In the genomic region with DNA sequence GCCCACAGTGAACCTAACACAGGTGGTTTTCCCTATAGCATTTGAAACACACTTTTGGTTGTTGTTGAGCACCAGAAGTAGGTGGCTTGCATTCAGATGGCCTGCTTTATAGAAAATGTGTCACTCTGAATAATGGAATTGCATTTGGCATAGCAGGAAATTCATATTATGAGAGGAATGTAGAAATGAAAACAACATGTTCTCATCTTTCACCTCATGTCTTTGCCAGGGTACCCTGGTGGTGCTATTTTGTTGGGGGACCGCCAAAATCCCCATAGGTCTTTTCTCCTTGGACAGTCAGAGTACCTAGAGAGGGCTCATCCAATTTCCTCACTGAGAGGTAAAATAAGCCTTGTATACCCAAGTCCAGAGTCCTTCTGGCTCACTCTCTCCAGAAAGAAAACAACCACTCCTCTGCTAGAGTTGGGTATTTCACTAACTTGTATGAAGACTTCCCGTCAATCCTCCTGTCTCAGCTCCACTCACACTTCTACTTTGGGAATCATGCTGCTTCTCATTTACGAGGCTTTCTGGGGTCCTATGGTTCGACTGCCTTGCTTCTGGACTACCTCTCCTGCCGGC, we compare ENCODE assay signal across 12 cellular contexts.
A peak's percentile ranks its signal among the peaks of the same experiment; 100 is the strongest.
DNase-seq lines count a peak whose midpoint lies in the region; ATAC-seq and TF ChIP-seq lines count a peak whose summit lies in the region.
"Had no signal": no experiment of that assay in that cellular context is flagged by ENCODE, and none has a peak within 500 bp of the region (broad histone marks: within the 10 kb centered on the region; RNA-seq: fewer than 3 reads in every experiment).

No MANE protein-coding gene starts in this region.

- no peaks in the 10 kb centered on the region for H3K27me3 Mint-ChIP-seq in GM23338 (ENCODE audit: insufficient read depth, low read depth, poor library complexity)
- no peaks in the 10 kb centered on the region for H3K27me3 Mint-ChIP-seq in activated T-helper 17 cell treated with anti-CD3 and anti-CD28 coated beads, Interleukin-2, amount 50 U/mL, for 72 hours

- no peaks in the 10 kb centered on the region for H3K36me3 ChIP-seq in GM23338 (ENCODE audit: insufficient read depth)
- no peaks in the 10 kb centered on the region for H3K36me3 ChIP-seq in subcutaneous abdominal adipose tissue (ENCODE audit: control insufficient read depth in 5 of 5, insufficient read depth in 5 of 5, low read length in 5 of 5)

- ATAC-seq in GM23338 (no peak), HG02798 (IDR thresholded peaks at IDR 0.05; ENCODE audit: poor library complexity, unreplicated experiment) (no peak), GM19452 (IDR thresholded peaks at IDR 0.05; ENCODE audit: unreplicated experiment) (no peak)
- no peak for ATAC-seq in activated T-helper 17 cell treated with anti-CD3 and anti-CD28 coated beads, Interleukin-2, amount 50 U/mL, for 72 hours (replicated peaks)

- peak overlapping the region; percentile 6; the same call in 1 of the 2 replicates for H3K27ac Mint-ChIP-seq in GM23338
- peak overlapping the region; percentile 5 for H3K27ac Mint-ChIP-seq in activated T-helper 17 cell treated with anti-CD3 and anti-CD28 coated beads, Interleukin-2, amount 50 U/mL, for 72 hours

- no peaks in the 10 kb centered on the region for H3K9me2 ChIP-seq in GM23338 (ENCODE audit: insufficient read depth)

- peaks cover 11% of the 10 kb centered on the region; the same call in 1 of the 2 replicates for H3K79me2 ChIP-seq in GM23338 (replicated peaks; ENCODE audit: insufficient read depth)

- no peak overlapping the region for H3K4me3 ChIP-seq in GM23338
- H3K4me3 ChIP-seq in subcutaneous abdominal adipose tissue (ENCODE audit: low read depth in 1 of 5, low read length in 5 of 5) = no peak overlapping the region

- no peak for TF ChIP-seq CTCF in GM23338 (conservative IDR thresholded peaks at IDR 0.05; ENCODE audit: low read depth in 2 of 2)

- H2AFZ ChIP-seq in GM23338 = no peak overlapping the region

- H3K27ac ChIP-seq in GM23338 (ENCODE audit: low read depth) = peak overlapping the region; percentile 40; the same call in 1 of the 2 replicates
- peak overlapping the region; percentile 61 for H3K27ac ChIP-seq in subcutaneous abdominal adipose tissue (ENCODE audit: low read depth, low read length)
- H3K27ac ChIP-seq: C4-2B, VCaP had no signal

- H3K4me1 Mint-ChIP-seq in GM23338 = peaks cover 12% of the 10 kb centered on the region
- peaks cover 18% of the 10 kb centered on the region for H3K4me1 Mint-ChIP-seq in activated T-helper 17 cell treated with anti-CD3 and anti-CD28 coated beads, Interleukin-2, amount 50 U/mL, for 72 hours

- no peak overlapping the region for H3K4me2 ChIP-seq in GM23338

- no peak overlapping the region for H3K4me3 Mint-ChIP-seq in GM23338
- no peak overlapping the region for H3K4me3 Mint-ChIP-seq in activated T-helper 17 cell treated with anti-CD3 and anti-CD28 coated beads, Interleukin-2, amount 50 U/mL, for 72 hours

- DNase-seq in GM23338 (ENCODE audit: low spot score) (no peak), fibroblast of peridontal ligament (ENCODE audit: extremely low read depth) (peak; percentile 48), amniotic stem cell (lab: John Stamatoyannopoulos, UW) (no peak)
- DNase-seq: activated gamma-delta T cell, NCI-H1092 treated with DMSO at 0.1 percent for 48 hours, NCI-H345 had no signal

- H3K27me3 ChIP-seq in GM23338 (ENCODE audit: insufficient read depth) (no peaks in the 10 kb centered on the region), subcutaneous abdominal adipose tissue (ENCODE audit: control insufficient read depth in 5 of 5, insufficient read depth in 4 of 5, low read length in 5 of 5) (no peaks in the 10 kb centered on the region)

- peaks cover 8% of the 10 kb centered on the region for H3K36me3 Mint-ChIP-seq in GM23338 (ENCODE audit: low read depth)
- H3K36me3 Mint-ChIP-seq in activated T-helper 17 cell treated with anti-CD3 and anti-CD28 coated beads, Interleukin-2, amount 50 U/mL, for 72 hours (ENCODE audit: low read depth) = peaks cover 41% of the 10 kb centered on the region

- H3K9ac ChIP-seq in subcutaneous abdominal adipose tissue (ENCODE audit: low read length in 5 of 5) = peak overlapping the region in 2 of 5 donors; percentile 8 to 51

- no peaks in the 10 kb centered on the region for H3K9me3 ChIP-seq in subcutaneous abdominal adipose tissue (ENCODE audit: control insufficient read depth in 5 of 5, low read length in 5 of 5)

- H3F3A ChIP-seq in GM23338 (replicated peaks; ENCODE audit: low read depth) = no peaks in the 10 kb centered on the region

- H3K9me3 Mint-ChIP-seq in GM23338 = no peaks in the 10 kb centered on the region
- no peaks in the 10 kb centered on the region for H3K9me3 Mint-ChIP-seq in activated T-helper 17 cell treated with anti-CD3 and anti-CD28 coated beads, Interleukin-2, amount 50 U/mL, for 72 hours

- no peaks in the 10 kb centered on the region for H4K20me1 ChIP-seq in GM23338 (replicated peaks; ENCODE audit: insufficient read depth)

- H3K4me1 ChIP-seq in GM23338 (ENCODE audit: insufficient read depth) = no peaks in the 10 kb centered on the region
- H3K4me1 ChIP-seq in subcutaneous abdominal adipose tissue (ENCODE audit: control insufficient read depth in 5 of 5, insufficient read depth in 5 of 5, low read length in 5 of 5) = peaks cover 8 to 53% (median 41%) of the 10 kb centered on the region in 5 donors

TF ChIP-seq in GM23338, 12 proteins besides CTCF, POLR2A, EP300 and RAD21 (continues in another document):
- TF ChIP-seq EZH2phosphoT487 (IDR thresholded peaks at IDR 0.05; ENCODE audit: unreplicated experiment) (no peak), ZNF331 (CRISPR knock-in tag; IDR thresholded peaks at IDR 0.05; ENCODE audit: low read depth) (no peak), EZH2 (IDR thresholded peaks at IDR 0.05; ENCODE audit: low read depth, unreplicated experiment) (no peak), STAT1 (IDR thresholded peaks at IDR 0.05; ENCODE audit: unreplicated experiment) (no peak), POLR2AphosphoS5 (IDR thresholded peaks at IDR 0.05; ENCODE audit: low read depth) (no peak), JUNB (IDR thresholded peaks at IDR 0.05; ENCODE audit: unreplicated experiment) (no peak), ZNF114 (CRISPR knock-in tag; IDR thresholded peaks at IDR 0.05) (no peak), CREB1 (CRISPR knock-in tag; IDR thresholded peaks at IDR 0.05; ENCODE audit: low read depth) (no peak)
- TF ChIP-seq, protein P1, sequence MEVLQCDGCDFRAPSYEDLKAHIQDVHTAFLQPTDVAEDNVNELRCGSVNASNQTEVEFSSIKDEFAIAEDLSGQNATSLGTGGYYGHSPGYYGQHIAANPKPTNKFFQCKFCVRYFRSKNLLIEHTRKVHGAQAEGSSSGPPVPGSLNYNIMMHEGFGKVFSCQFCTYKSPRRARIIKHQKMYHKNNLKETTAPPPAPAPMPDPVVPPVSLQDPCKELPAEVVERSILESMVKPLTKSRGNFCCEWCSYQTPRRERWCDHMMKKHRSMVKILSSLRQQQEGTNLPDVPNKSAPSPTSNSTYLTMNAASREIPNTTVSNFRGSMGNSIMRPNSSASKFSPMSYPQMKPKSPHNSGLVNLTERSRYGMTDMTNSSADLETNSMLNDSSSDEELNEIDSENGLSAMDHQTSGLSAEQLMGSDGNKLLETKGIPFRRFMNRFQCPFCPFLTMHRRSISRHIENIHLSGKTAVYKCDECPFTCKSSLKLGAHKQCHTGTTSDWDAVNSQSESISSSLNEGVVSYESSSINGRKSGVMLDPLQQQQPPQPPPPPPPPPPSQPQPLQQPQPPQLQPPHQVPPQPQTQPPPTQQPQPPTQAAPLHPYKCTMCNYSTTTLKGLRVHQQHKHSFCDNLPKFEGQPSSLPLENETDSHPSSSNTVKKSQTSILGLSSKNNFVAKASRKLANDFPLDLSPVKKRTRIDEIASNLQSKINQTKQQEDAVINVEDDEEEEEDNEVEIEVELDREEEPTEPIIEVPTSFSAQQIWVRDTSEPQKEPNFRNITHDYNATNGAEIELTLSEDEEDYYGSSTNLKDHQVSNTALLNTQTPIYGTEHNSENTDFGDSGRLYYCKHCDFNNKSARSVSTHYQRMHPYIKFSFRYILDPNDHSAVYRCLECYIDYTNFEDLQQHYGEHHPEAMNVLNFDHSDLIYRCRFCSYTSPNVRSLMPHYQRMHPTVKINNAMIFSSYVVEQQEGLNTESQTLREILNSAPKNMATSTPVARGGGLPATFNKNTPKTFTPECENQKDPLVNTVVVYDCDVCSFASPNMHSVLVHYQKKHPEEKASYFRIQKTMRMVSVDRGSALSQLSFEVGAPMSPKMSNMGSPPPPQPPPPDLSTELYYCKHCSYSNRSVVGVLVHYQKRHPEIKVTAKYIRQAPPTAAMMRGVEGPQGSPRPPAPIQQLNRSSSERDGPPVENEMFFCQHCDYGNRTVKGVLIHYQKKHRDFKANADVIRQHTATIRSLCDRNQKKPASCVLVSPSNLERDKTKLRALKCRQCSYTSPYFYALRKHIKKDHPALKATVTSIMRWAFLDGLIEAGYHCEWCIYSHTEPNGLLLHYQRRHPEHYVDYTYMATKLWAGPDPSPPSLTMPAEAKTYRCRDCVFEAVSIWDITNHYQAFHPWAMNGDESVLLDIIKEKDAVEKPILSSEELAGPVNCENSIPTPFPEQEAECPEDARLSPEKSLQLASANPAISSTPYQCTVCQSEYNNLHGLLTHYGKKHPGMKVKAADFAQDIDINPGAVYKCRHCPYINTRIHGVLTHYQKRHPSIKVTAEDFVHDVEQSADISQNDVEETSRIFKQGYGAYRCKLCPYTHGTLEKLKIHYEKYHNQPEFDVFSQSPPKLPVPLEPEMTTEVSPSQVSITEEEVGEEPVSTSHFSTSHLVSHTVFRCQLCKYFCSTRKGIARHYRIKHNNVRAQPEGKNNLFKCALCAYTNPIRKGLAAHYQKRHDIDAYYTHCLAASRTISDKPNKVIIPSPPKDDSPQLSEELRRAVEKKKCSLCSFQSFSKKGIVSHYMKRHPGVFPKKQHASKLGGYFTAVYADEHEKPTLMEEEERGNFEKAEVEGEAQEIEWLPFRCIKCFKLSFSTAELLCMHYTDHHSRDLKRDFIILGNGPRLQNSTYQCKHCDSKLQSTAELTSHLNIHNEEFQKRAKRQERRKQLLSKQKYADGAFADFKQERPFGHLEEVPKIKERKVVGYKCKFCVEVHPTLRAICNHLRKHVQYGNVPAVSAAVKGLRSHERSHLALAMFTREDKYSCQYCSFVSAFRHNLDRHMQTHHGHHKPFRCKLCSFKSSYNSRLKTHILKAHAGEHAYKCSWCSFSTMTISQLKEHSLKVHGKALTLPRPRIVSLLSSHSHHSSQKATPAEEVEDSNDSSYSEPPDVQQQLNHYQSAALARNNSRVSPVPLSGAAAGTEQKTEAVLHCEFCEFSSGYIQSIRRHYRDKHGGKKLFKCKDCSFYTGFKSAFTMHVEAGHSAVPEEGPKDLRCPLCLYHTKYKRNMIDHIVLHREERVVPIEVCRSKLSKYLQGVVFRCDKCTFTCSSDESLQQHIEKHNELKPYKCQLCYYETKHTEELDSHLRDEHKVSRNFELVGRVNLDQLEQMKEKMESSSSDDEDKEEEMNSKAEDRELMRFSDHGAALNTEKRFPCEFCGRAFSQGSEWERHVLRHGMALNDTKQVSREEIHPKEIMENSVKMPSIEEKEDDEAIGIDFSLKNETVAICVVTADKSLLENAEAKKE (CRISPR knock-in tag; IDR thresholded peaks at IDR 0.05) = no peak
